2 cellular contexts compared by ENCODE assay signal in genomic region chr6:42315991-42316378, GRCh38.
TF ChIP-seq lines count a peak whose summit lies in the region.

No MANE protein-coding gene starts in this region.

TF ChIP-seq in A549, 52 proteins besides CTCF, POLR2A, EP300 and RAD21 (continued from another document):
- TF ChIP-seq, protein P1, sequence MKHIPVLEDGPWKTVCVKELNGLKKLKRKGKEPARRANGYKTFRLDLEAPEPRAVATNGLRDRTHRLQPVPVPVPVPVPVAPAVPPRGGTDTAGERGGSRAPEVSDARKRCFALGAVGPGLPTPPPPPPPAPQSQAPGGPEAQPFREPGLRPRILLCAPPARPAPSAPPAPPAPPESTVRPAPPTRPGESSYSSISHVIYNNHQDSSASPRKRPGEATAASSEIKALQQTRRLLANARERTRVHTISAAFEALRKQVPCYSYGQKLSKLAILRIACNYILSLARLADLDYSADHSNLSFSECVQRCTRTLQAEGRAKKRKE (CRISPR knock-in tag; IDR thresholded peaks at IDR 0.05; ENCODE audit: low read depth) = no peak
- no peak for TF ChIP-seq TFCP2L1 (CRISPR knock-in tag; IDR thresholded peaks at IDR 0.05)

TF ChIP-seq in WTC11, 78 proteins besides CTCF, POLR2A, EP300 and RAD21 (continued from another document):
- TF ChIP-seq, protein P2, sequence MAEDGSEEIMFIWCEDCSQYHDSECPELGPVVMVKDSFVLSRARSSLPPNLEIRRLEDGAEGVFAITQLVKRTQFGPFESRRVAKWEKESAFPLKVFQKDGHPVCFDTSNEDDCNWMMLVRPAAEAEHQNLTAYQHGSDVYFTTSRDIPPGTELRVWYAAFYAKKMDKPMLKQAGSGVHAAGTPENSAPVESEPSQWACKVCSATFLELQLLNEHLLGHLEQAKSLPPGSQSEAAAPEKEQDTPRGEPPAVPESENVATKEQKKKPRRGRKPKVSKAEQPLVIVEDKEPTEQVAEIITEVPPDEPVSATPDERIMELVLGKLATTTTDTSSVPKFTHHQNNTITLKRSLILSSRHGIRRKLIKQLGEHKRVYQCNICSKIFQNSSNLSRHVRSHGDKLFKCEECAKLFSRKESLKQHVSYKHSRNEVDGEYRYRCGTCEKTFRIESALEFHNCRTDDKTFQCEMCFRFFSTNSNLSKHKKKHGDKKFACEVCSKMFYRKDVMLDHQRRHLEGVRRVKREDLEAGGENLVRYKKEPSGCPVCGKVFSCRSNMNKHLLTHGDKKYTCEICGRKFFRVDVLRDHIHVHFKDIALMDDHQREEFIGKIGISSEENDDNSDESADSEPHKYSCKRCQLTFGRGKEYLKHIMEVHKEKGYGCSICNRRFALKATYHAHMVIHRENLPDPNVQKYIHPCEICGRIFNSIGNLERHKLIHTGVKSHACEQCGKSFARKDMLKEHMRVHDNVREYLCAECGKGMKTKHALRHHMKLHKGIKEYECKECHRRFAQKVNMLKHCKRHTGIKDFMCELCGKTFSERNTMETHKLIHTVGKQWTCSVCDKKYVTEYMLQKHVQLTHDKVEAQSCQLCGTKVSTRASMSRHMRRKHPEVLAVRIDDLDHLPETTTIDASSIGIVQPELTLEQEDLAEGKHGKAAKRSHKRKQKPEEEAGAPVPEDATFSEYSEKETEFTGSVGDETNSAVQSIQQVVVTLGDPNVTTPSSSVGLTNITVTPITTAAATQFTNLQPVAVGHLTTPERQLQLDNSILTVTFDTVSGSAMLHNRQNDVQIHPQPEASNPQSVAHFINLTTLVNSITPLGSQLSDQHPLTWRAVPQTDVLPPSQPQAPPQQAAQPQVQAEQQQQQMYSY (CRISPR knock-in tag; IDR thresholded peaks at IDR 0.05) = no peak
- TF ChIP-seq KAT7 (CRISPR knock-in tag; IDR thresholded peaks at IDR 0.05; ENCODE audit: borderline replicate concordance) = no peak
- TF ChIP-seq ESRRA (CRISPR knock-in tag; IDR thresholded peaks at IDR 0.05; ENCODE audit: borderline replicate concordance) = no peak
- TF ChIP-seq IRF2 (CRISPR knock-in tag; IDR thresholded peaks at IDR 0.05; ENCODE audit: borderline replicate concordance, low read depth) = no peak
- no peak for TF ChIP-seq ZNF425 (CRISPR knock-in tag; conservative IDR thresholded peaks at IDR 0.05)
- TF ChIP-seq, protein P3, sequence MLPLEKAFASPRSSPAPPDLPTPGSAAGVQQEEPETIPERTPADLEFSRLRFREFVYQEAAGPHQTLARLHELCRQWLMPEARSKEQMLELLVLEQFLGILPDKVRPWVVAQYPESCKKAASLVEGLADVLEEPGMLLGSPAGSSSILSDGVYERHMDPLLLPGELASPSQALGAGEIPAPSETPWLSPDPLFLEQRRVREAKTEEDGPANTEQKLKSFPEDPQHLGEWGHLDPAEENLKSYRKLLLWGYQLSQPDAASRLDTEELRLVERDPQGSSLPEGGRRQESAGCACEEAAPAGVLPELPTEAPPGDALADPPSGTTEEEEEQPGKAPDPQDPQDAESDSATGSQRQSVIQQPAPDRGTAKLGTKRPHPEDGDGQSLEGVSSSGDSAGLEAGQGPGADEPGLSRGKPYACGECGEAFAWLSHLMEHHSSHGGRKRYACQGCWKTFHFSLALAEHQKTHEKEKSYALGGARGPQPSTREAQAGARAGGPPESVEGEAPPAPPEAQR (CRISPR knock-in tag; IDR thresholded peaks at IDR 0.05) = no peak
- TF ChIP-seq HMGXB4 (CRISPR knock-in tag; IDR thresholded peaks at IDR 0.05) = no peak
- TF ChIP-seq JAZF1 (CRISPR knock-in tag; IDR thresholded peaks at IDR 0.05) = no peak
- TF ChIP-seq E2F1 (CRISPR knock-in tag; IDR thresholded peaks at IDR 0.05) = no peak
- TF ChIP-seq, protein P4, sequence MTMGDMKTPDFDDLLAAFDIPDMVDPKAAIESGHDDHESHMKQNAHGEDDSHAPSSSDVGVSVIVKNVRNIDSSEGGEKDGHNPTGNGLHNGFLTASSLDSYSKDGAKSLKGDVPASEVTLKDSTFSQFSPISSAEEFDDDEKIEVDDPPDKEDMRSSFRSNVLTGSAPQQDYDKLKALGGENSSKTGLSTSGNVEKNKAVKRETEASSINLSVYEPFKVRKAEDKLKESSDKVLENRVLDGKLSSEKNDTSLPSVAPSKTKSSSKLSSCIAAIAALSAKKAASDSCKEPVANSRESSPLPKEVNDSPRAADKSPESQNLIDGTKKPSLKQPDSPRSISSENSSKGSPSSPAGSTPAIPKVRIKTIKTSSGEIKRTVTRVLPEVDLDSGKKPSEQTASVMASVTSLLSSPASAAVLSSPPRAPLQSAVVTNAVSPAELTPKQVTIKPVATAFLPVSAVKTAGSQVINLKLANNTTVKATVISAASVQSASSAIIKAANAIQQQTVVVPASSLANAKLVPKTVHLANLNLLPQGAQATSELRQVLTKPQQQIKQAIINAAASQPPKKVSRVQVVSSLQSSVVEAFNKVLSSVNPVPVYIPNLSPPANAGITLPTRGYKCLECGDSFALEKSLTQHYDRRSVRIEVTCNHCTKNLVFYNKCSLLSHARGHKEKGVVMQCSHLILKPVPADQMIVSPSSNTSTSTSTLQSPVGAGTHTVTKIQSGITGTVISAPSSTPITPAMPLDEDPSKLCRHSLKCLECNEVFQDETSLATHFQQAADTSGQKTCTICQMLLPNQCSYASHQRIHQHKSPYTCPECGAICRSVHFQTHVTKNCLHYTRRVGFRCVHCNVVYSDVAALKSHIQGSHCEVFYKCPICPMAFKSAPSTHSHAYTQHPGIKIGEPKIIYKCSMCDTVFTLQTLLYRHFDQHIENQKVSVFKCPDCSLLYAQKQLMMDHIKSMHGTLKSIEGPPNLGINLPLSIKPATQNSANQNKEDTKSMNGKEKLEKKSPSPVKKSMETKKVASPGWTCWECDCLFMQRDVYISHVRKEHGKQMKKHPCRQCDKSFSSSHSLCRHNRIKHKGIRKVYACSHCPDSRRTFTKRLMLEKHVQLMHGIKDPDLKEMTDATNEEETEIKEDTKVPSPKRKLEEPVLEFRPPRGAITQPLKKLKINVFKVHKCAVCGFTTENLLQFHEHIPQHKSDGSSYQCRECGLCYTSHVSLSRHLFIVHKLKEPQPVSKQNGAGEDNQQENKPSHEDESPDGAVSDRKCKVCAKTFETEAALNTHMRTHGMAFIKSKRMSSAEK (CRISPR knock-in tag; IDR thresholded peaks at IDR 0.05; ENCODE audit: borderline replicate concordance) = no peak
- TF ChIP-seq, protein P5, sequence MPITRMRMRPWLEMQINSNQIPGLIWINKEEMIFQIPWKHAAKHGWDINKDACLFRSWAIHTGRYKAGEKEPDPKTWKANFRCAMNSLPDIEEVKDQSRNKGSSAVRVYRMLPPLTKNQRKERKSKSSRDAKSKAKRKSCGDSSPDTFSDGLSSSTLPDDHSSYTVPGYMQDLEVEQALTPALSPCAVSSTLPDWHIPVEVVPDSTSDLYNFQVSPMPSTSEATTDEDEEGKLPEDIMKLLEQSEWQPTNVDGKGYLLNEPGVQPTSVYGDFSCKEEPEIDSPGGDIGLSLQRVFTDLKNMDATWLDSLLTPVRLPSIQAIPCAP (CRISPR knock-in tag; IDR thresholded peaks at IDR 0.05) = no peak
- TF ChIP-seq CREM (CRISPR knock-in tag; IDR thresholded peaks at IDR 0.05) = no peak
- TF ChIP-seq, protein P6, sequence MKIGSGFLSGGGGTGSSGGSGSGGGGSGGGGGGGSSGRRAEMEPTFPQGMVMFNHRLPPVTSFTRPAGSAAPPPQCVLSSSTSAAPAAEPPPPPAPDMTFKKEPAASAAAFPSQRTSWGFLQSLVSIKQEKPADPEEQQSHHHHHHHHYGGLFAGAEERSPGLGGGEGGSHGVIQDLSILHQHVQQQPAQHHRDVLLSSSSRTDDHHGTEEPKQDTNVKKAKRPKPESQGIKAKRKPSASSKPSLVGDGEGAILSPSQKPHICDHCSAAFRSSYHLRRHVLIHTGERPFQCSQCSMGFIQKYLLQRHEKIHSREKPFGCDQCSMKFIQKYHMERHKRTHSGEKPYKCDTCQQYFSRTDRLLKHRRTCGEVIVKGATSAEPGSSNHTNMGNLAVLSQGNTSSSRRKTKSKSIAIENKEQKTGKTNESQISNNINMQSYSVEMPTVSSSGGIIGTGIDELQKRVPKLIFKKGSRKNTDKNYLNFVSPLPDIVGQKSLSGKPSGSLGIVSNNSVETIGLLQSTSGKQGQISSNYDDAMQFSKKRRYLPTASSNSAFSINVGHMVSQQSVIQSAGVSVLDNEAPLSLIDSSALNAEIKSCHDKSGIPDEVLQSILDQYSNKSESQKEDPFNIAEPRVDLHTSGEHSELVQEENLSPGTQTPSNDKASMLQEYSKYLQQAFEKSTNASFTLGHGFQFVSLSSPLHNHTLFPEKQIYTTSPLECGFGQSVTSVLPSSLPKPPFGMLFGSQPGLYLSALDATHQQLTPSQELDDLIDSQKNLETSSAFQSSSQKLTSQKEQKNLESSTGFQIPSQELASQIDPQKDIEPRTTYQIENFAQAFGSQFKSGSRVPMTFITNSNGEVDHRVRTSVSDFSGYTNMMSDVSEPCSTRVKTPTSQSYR (CRISPR knock-in tag; IDR thresholded peaks at IDR 0.05) = no peak
